21 cellular contexts compared by ENCODE assay signal in genomic region chr12:12003609-12004008, GRCh38.
"Had no signal": no experiment of that assay in that cellular context is flagged by ENCODE, and none has a peak within 500 bp of the region (broad histone marks: within the 10 kb centered on the region; RNA-seq: fewer than 3 reads in every experiment).

No MANE protein-coding gene starts in this region.

- H3K27ac Mint-ChIP-seq: activated naive CD8-positive, alpha-beta T cell; dendritic cell treated with granulocyte-macrophage colony-stimulating factor and Interleukin-4, amounts not matched to agents 40 ng/mL and 50 ng/mL, for 4 days; T-helper 1 cell treated with Interleukin-12 subunit alpha and Interleukin-12 subunit beta and Interleukin-4 antibody, amounts not matched to agents 30 μg/mL and 1 μg/mL, for 36 hours; WTC11 had no signal

- H3K4me1 ChIP-seq: pancreas, psoas muscle had no signal

- H3K9me3 Mint-ChIP-seq: central memory CD8-positive, alpha-beta T cell; dendritic cell treated with granulocyte-macrophage colony-stimulating factor and Interleukin-4, amounts not matched to agents 40 ng/mL and 50 ng/mL, for 4 days had no signal

- H3K36me3 ChIP-seq: pancreas, spleen, tibial nerve had no signal

- DNase-seq: activated CD4-positive, alpha-beta T cell treated with anti-CD3 and anti-CD28 coated beads, Interleukin-2, amount 50 U/mL, for 4 hours; activated effector memory CD4-positive, alpha-beta T cell treated with Interleukin-2 at 50 U/mL for 16 hours; activated naive CD4-positive, alpha-beta T cell treated with Interleukin-2 at 50 U/mL for 16 hours; activated T-cell treated with anti-CD3 and anti-CD28 coated beads, Interleukin-2, amount 50 U/mL, for 48 hours; anterior cingulate cortex; glutamatergic neuron; left ventricle myocardium superior; midbrain; naive thymus-derived CD4-positive, alpha-beta T cell; pancreas; psoas muscle; right cardiac atrium; spleen; stimulated activated naive CD4-positive, alpha-beta T cell treated with Interleukin-2 at 50 U/mL for 16 hours; T1000 had no signal

- H3K27me3 ChIP-seq: pancreas, spleen, tibial nerve had no signal

- ATAC-seq: left ventricle myocardium superior; naive thymus-derived CD4-positive, alpha-beta T cell; pancreas; psoas muscle; right cardiac atrium; WTC11 had no signal

- H3K4me3 Mint-ChIP-seq: activated naive CD8-positive, alpha-beta T cell; central memory CD8-positive, alpha-beta T cell; dendritic cell treated with granulocyte-macrophage colony-stimulating factor and Interleukin-4, amounts not matched to agents 40 ng/mL and 50 ng/mL, for 4 days; naive thymus-derived CD4-positive, alpha-beta T cell; T-helper 1 cell treated with Interleukin-12 subunit alpha and Interleukin-12 subunit beta and Interleukin-4 antibody, amounts not matched to agents 30 μg/mL and 1 μg/mL, for 36 hours; WTC11 had no signal

- H3K4me3 ChIP-seq: pancreas, psoas muscle, spleen, tibial nerve had no signal

- H3K27me3 Mint-ChIP-seq: activated naive CD8-positive, alpha-beta T cell; central memory CD8-positive, alpha-beta T cell had no signal

- H3K36me3 Mint-ChIP-seq: WTC11 had no signal

- H3K9me3 ChIP-seq: pancreas, psoas muscle, spleen, tibial nerve had no signal

- H3K27ac ChIP-seq: pancreas, psoas muscle, spleen, tibial nerve had no signal
